Comparison of ENCODE assay signal across 12 cellular contexts in genomic region chr2:62303818-62304217, GRCh38.
A peak's percentile ranks its signal among the peaks of the same experiment; 100 is the strongest.
DNase-seq lines count a peak whose midpoint lies in the region; ATAC-seq, FAIRE-seq and TF ChIP-seq lines count a peak whose summit lies in the region.
"Had no signal": no experiment of that assay in that cellular context is flagged by ENCODE, and none has a peak within 500 bp of the region (broad histone marks: within the 10 kb centered on the region; RNA-seq: fewer than 3 reads in every experiment).

No MANE protein-coding gene starts in this region.

- H2AFZ ChIP-seq in smooth muscle cell (ENCODE audit: low read depth), result no peak overlapping the region

- H3K4me2 ChIP-seq in smooth muscle cell, result no peak overlapping the region

- H3K79me2 ChIP-seq in smooth muscle cell (ENCODE audit: low read depth), result no peaks in the 10 kb centered on the region

- peak overlapping the region; percentile 64 for H3K27ac Mint-ChIP-seq in T-helper 2 cell treated with Interferon-gamma antibody and Interleukin-4, amounts not matched to agents 5 μg/mL and 100 μg/mL, for 36 hours
- peak overlapping the region; percentile 98 for H3K27ac Mint-ChIP-seq in activated CD8-positive, alpha-beta T cell treated with anti-CD3 and anti-CD28 coated beads for 36 hours

- no peak for TF ChIP-seq CTCF in activated CD8-positive, alpha-beta T cell treated with anti-CD3 and anti-CD28 coated beads for 36 hours (IDR thresholded peaks at IDR 0.05)
- TF ChIP-seq CTCF in smooth muscle cell (IDR thresholded peaks at IDR 0.05; ENCODE audit: borderline replicate concordance, insufficient read depth, poor library complexity, severe bottlenecking), result no peak

- H3K27ac ChIP-seq in smooth muscle cell (ENCODE audit: low read depth), result peak overlapping the region; percentile 85
- H3K27ac ChIP-seq: 22Rv1 had no signal

- H3K4me1 Mint-ChIP-seq in T-helper 2 cell treated with Interferon-gamma antibody and Interleukin-4, amounts not matched to agents 5 μg/mL and 100 μg/mL, for 36 hours (ENCODE audit: low read depth), result peaks cover 52% of the 10 kb centered on the region
- H3K4me1 Mint-ChIP-seq in activated CD8-positive, alpha-beta T cell treated with anti-CD3 and anti-CD28 coated beads for 36 hours (ENCODE audit: low read depth), result peaks cover 78% of the 10 kb centered on the region

- no peak for FAIRE-seq in HTR-8/SVneo (lab: Jason Lieb, UNC)

- intact Hi-C loops in activated CD8-positive, alpha-beta T cell treated with anti-CD3 and anti-CD28 coated beads for 36 hours (cut with micrococcal nuclease), result loop anchor here (2.0 to 10.0 kb wide), 2 partner anchors 103 to 269 kb away; no protein-coding TSS in a partner anchor

- H3K4me3 Mint-ChIP-seq in T-helper 2 cell treated with Interferon-gamma antibody and Interleukin-4, amounts not matched to agents 5 μg/mL and 100 μg/mL, for 36 hours, result peak overlapping the region; percentile 37
- peak overlapping the region; percentile 36 for H3K4me3 Mint-ChIP-seq in activated CD8-positive, alpha-beta T cell treated with anti-CD3 and anti-CD28 coated beads for 36 hours

- no peaks in the 10 kb centered on the region for H3K36me3 Mint-ChIP-seq in T-helper 2 cell treated with Interferon-gamma antibody and Interleukin-4, amounts not matched to agents 5 μg/mL and 100 μg/mL, for 36 hours (ENCODE audit: low read depth)
- H3K36me3 Mint-ChIP-seq in activated CD8-positive, alpha-beta T cell treated with anti-CD3 and anti-CD28 coated beads for 36 hours (ENCODE audit: low read depth), result peaks cover 5% of the 10 kb centered on the region

- peaks cover 17% of the 10 kb centered on the region for H3F3A ChIP-seq in smooth muscle cell (ENCODE audit: low read depth)

- no peak for DNase-seq in T-helper 2 cell treated with Interferon-gamma antibody and Interleukin-4, amounts not matched to agents 5 μg/mL and 100 μg/mL, for 36 hours (ENCODE audit: low spot score)
- DNase-seq in T-helper 2 cell (no peak), smooth muscle cell (lab: John Stamatoyannopoulos, UW; ENCODE audit: unreplicated experiment) (no peak), iPS-NIHi7 (ENCODE audit: extremely low spot score) (no peak), HTR-8/SVneo (ENCODE audit: insufficient read length, low spot score) (no peak)
- peak; percentile 37 for DNase-seq in activated CD8-positive, alpha-beta T cell treated with anti-CD3 and anti-CD28 coated beads for 36 hours
- DNase-seq: HCEC 1CT, NCI-H1105 treated with DMSO at 0.1 percent for 48 hours had no signal

- no peak overlapping the region for H3K9ac ChIP-seq in smooth muscle cell (ENCODE audit: low read depth)

- H3K27me3 Mint-ChIP-seq in T-helper 2 cell treated with Interferon-gamma antibody and Interleukin-4, amounts not matched to agents 5 μg/mL and 100 μg/mL, for 36 hours (ENCODE audit: low read depth), result peaks cover 2% of the 10 kb centered on the region
- H3K27me3 Mint-ChIP-seq in activated CD8-positive, alpha-beta T cell treated with anti-CD3 and anti-CD28 coated beads for 36 hours, result peaks cover 2% of the 10 kb centered on the region

- no peaks in the 10 kb centered on the region for H3K36me3 ChIP-seq in smooth muscle cell (ENCODE audit: low read depth)

- H3K4me1 ChIP-seq in smooth muscle cell (ENCODE audit: low read depth), result peaks cover 30% of the 10 kb centered on the region

- CTCF ChIA-PET in activated CD8-positive, alpha-beta T cell treated with anti-CD3 and anti-CD28 coated beads for 36 hours (lab: Charles Lee), result interaction anchor here (0.8 to 1.3 kb wide), 3 partner anchors 34 to 310 kb away, joined by 3 read pairs; no protein-coding TSS in a partner anchor

- no peaks in the 10 kb centered on the region for H4K20me1 ChIP-seq in smooth muscle cell (ENCODE audit: low read depth)

- 96% methylated on average over 2 of the region's 2 CpGs for WGBS in smooth muscle cell (ENCODE audit: low lambda C conversion rate)

- ATAC-seq in HG03175 (IDR thresholded peaks at IDR 0.05; ENCODE audit: unreplicated experiment) (peak; percentile 26), HG03159 (IDR thresholded peaks at IDR 0.05; ENCODE audit: unreplicated experiment) (no peak)
- no peak for ATAC-seq in activated CD8-positive, alpha-beta T cell treated with anti-CD3 and anti-CD28 coated beads for 36 hours
- ATAC-seq: SK-N-SH treated with all-trans-retinoic acid at 6 μM for 48 hours had no signal

- POLR2A ChIA-PET in activated CD8-positive, alpha-beta T cell treated with anti-CD3 and anti-CD28 coated beads for 36 hours (lab: Charles Lee), result interaction anchor here (1.5 to 10.4 kb wide), 2 partner anchors 18 to 104 kb away, joined by 5 to 112 read pairs; partner anchors contain the start of gene B3GNT2

- H3K4me3 ChIP-seq in smooth muscle cell, result no peak overlapping the region

- no peaks in the 10 kb centered on the region for H3K9me3 Mint-ChIP-seq in T-helper 2 cell treated with Interferon-gamma antibody and Interleukin-4, amounts not matched to agents 5 μg/mL and 100 μg/mL, for 36 hours
- H3K9me3 Mint-ChIP-seq in activated CD8-positive, alpha-beta T cell treated with anti-CD3 and anti-CD28 coated beads for 36 hours, result peaks cover 1% of the 10 kb centered on the region

- H3K9me3 ChIP-seq in smooth muscle cell (replicated peaks; ENCODE audit: low read depth), result no peaks in the 10 kb centered on the region

- no peaks in the 10 kb centered on the region for H3K27me3 ChIP-seq in smooth muscle cell (ENCODE audit: low read depth)
